ENCODE assay signal across 10 cellular contexts in genomic region chr2:160387558-160388262, GRCh38.
A peak's percentile ranks its signal among the peaks of the same experiment; 100 is the strongest.
DNase-seq lines count a peak whose midpoint lies in the region; ATAC-seq and TF ChIP-seq lines count a peak whose summit lies in the region.
"Had no signal": no experiment of that assay in that cellular context is flagged by ENCODE, and none has a peak within 500 bp of the region (broad histone marks: within the 10 kb centered on the region; RNA-seq: fewer than 3 reads in every experiment).

No MANE protein-coding gene starts in this region.

- H3K27ac ChIP-seq in esophagus (ENCODE audit: low read depth in 2 of 2, low read length in 1 of 2), result peak overlapping the region; percentile 80 to 87
- H3K27ac ChIP-seq: KMS-11 had no signal

- no peaks in the 10 kb centered on the region for H3K27me3 ChIP-seq in esophagus (ENCODE audit: control insufficient read depth in 1 of 2, insufficient read depth in 2 of 2, low read length in 2 of 2)
- H3K27me3 ChIP-seq in HAP-1 (ENCODE audit: low read depth), result no peaks in the 10 kb centered on the region

- peak; percentile 95 for DNase-seq in AG09319 (ENCODE audit: extremely low read depth, low read depth)
- peak; percentile 94 for DNase-seq in RPMI7951 (ENCODE audit: low read depth)
- no peak for DNase-seq in HT-29 (ENCODE audit: low spot score)
- DNase-seq in GOT3 (lab: John Stamatoyannopoulos, UW), result no peak
- DNase-seq in HAP-1 (ENCODE audit: low spot score in 2 of 2), result no peak

- peaks cover 13% of the 10 kb centered on the region for H3K36me3 Mint-ChIP-seq in nephron (ENCODE audit: low read depth)
- H3K36me3 Mint-ChIP-seq: brain had no signal

- H3K9me3 Mint-ChIP-seq in nephron, result no peaks in the 10 kb centered on the region

- H3K4me3 ChIP-seq in esophagus (ENCODE audit: low read depth in 1 of 2, low read length in 2 of 2) (no peak overlapping the region), HAP-1 (no peak overlapping the region)

- no peaks in the 10 kb centered on the region for H3K36me3 ChIP-seq in esophagus (ENCODE audit: control insufficient read depth in 2 of 2, insufficient read depth in 2 of 2, low read length in 1 of 2)
- H3K36me3 ChIP-seq in HAP-1 (replicated peaks), result no peaks in the 10 kb centered on the region

- TF ChIP-seq CTCF in AG09319 (IDR thresholded peaks at IDR 0.05; ENCODE audit: low read depth, low read length) (no peak), nephron (IDR thresholded peaks at IDR 0.05; ENCODE audit: unreplicated experiment in 3 of 3) (no peak)

- H3K9me3 ChIP-seq in esophagus (ENCODE audit: control insufficient read depth in 2 of 2, insufficient read depth in 1 of 2, low read depth in 1 of 2, low read length in 1 of 2) (no peaks in the 10 kb centered on the region), HAP-1 (no peaks in the 10 kb centered on the region)

- ATAC-seq in HG03378 (IDR thresholded peaks at IDR 0.05; ENCODE audit: unreplicated experiment), result no peak

- H3K4me1 ChIP-seq in esophagus (ENCODE audit: control insufficient read depth in 2 of 2, insufficient read depth in 2 of 2, low read length in 1 of 2) (peaks cover 5 to 6% of the 10 kb centered on the region in 2 donors), HAP-1 (peaks cover 10% of the 10 kb centered on the region)

- peaks cover 54% of the 10 kb centered on the region for H3K4me1 Mint-ChIP-seq in nephron

- 33 to 48% methylated on average over 3 of the region's 3 CpGs for WGBS in esophagus, 2 donors

- H3K27me3 Mint-ChIP-seq in nephron (ENCODE audit: low read depth), result no peaks in the 10 kb centered on the region

- peak overlapping the region in 2 of 3 experiments; percentile 41 to 50 for H3K4me3 Mint-ChIP-seq in nephron

- H3K27ac Mint-ChIP-seq in nephron, result peak overlapping the region; percentile 67 to 88 (median 83)

- in situ Hi-C loops in HAP-1 (cut with MboI; ENCODE audit: low sequenced_read_pairs), result no loop called here

Comparison
In these comparisons a context has a peak if more than half of its experiments do, and no peak if none do; other contexts are left out.
1. DNase-seq: peak in AG09319 (single experiment) and RPMI7951 (single experiment); none in HT-29 (single experiment), GOT3 (single experiment) and HAP-1 (0 of 2).